ENCODE assay signal across 17 cellular contexts in genomic region chr2:178106053-178106452, GRCh38. TPM values are rescaled to one million over a fixed set of nuclear protein-coding genes. Genes with fewer than 3 reads are reported as not detected.
A peak's percentile ranks its signal among the peaks of the same experiment; 100 is the strongest.
DNase-seq lines count a peak whose midpoint lies in the region; ATAC-seq and TF ChIP-seq lines count a peak whose summit lies in the region.
"Had no signal": no experiment of that assay in that cellular context is flagged by ENCODE, and none has a peak within 500 bp of the region (broad histone marks: within the 10 kb centered on the region; RNA-seq: fewer than 3 reads in every experiment).

No MANE protein-coding gene starts in this region.

- POLR2A ChIA-PET in PC-9 (lab: Charles Lee; ENCODE audit: unreplicated experiment), result interaction anchor here (0.6 kb wide), 1 partner anchor 1126 kb away, joined by 3 read pairs; no protein-coding TSS in a partner anchor

- DNase-seq in SIG-M5 treated with dmso at 0.1 percent for 504 hours (lab: John Stamatoyannopoulos, UW; ENCODE audit: unreplicated experiment) (peak; percentile 11), SIG-M5 (lab: John Stamatoyannopoulos, UW) (no peak), PC-9 (peak in 1 of 2 experiments; percentile 59), prostate gland (ENCODE audit: low spot score) (peak; percentile 54), cortex of kidney (lab: John Stamatoyannopoulos, UW) (no peak)
- DNase-seq: Caco-2; CD4-positive, CD25-positive, alpha-beta regulatory T cell; CD8-positive, alpha-beta T cell; DMS153; DND-41; GOT3; HFFc6 had no signal

- CTCF ChIA-PET in PC-9 (lab: Charles Lee), result interaction anchor here (0.5 to 1.1 kb wide), 4 partner anchors 10 to 689 kb away, joined by 3 to 4 read pairs (median 3); no protein-coding TSS in a partner anchor

- no peaks in the 10 kb centered on the region for H3K9me2 ChIP-seq in PC-9 (ENCODE audit: insufficient read depth)

- no peak overlapping the region for H3K27ac ChIP-seq in PC-9
- peak overlapping the region; percentile 46 to 78 for H3K27ac ChIP-seq in prostate gland
- H3K27ac ChIP-seq: 22Rv1, BLaER1, C4-2B had no signal

- peak overlapping the region; percentile 17 for H3K4me2 ChIP-seq in PC-9
- H3K4me2 ChIP-seq: BLaER1 had no signal

- H3K9me3 ChIP-seq in PC-9 (ENCODE audit: insufficient read depth, low read depth), result no peaks in the 10 kb centered on the region
- no peaks in the 10 kb centered on the region for H3K9me3 ChIP-seq in prostate gland
- H3K9me3 ChIP-seq: BLaER1, Caco-2, HAP-1 had no signal

- H3K27me3 ChIP-seq in PC-9 (ENCODE audit: insufficient read depth, low read depth) (no peaks in the 10 kb centered on the region), prostate gland (replicated peaks; ENCODE audit: insufficient read depth) (no peaks in the 10 kb centered on the region)
- H3K27me3 ChIP-seq: BLaER1 had no signal

- TF ChIP-seq CTCF in PC-9 (conservative IDR thresholded peaks at IDR 0.05), result no peak
- TF ChIP-seq CTCF in prostate gland (IDR thresholded peaks at IDR 0.05), result no peak

- H2AFZ ChIP-seq in PC-9, result no peak overlapping the region

- H3F3A ChIP-seq in PC-9 (ENCODE audit: insufficient read depth, low read depth), result peaks cover 7% of the 10 kb centered on the region

- H3K79me2 ChIP-seq in PC-9 (ENCODE audit: low read depth), result no peaks in the 10 kb centered on the region

- no peak for TF ChIP-seq POLR2A in prostate gland (IDR thresholded peaks at IDR 0.05)

- peaks cover 12% of the 10 kb centered on the region for H3K4me1 ChIP-seq in PC-9 (replicated peaks; ENCODE audit: insufficient read depth)
- H3K4me1 ChIP-seq in prostate gland (replicated peaks), result no peaks in the 10 kb centered on the region
- H3K4me1 ChIP-seq: BLaER1, Caco-2, HAP-1 had no signal

- 32% methylated on average over 2 of the region's 2 CpGs for WGBS in prostate gland

- H4K20me1 ChIP-seq in PC-9 (ENCODE audit: insufficient read depth), result no peaks in the 10 kb centered on the region
- H4K20me1 ChIP-seq: BLaER1 had no signal

- ATAC-seq in GM18502 (IDR thresholded peaks at IDR 0.05; ENCODE audit: poor library complexity, unreplicated experiment), result no peak
- ATAC-seq: CD8-positive, alpha-beta T cell had no signal

- H3K4me3 ChIP-seq in PC-9 (no peak overlapping the region), prostate gland (no peak overlapping the region)
- H3K4me3 ChIP-seq: BLaER1, HAP-1 had no signal

- no TSS peak for BruUV-seq in PC-9 (replicated peaks; lab: Mats Ljungman, UMichigan)

- H3K36me3 ChIP-seq in PC-9 (ENCODE audit: low read depth) (no peaks in the 10 kb centered on the region), prostate gland (no peaks in the 10 kb centered on the region)
- H3K36me3 ChIP-seq: BLaER1, HAP-1 had no signal

- intact Hi-C loops in PC-9 (cut with micrococcal nuclease; ENCODE audit: unreplicated experiment) (no loop called here), prostate gland (cut with DNase I) (no loop called here)

RNA-seq across cellular contexts. Expression of gene RBM45, which starts 6.2 kb away (rescaled TPM):
- 8.7 and 12.6 TPM in 2 replicates for total RNA-seq in PC-9 (2021)
- 10 to 100 TPM in 1 of 2 donors, 1 to 10 TPM in 1; 9.7 to 19.0 TPM for total RNA-seq in prostate gland

RNA-seq across cellular contexts. Expression of gene PDE11A, which starts 33.5 kb away (rescaled TPM):
- total RNA-seq in PC-9 (2021), result 1.1 and 1.4 TPM in 2 replicates
- 10 to 100 TPM; 14.9 to 26.6 TPM for total RNA-seq in prostate gland
- total RNA-seq: CD4-positive, CD25-positive, alpha-beta regulatory T cell; CD8-positive, alpha-beta T cell had no signal

Comparison
In these comparisons a context has a peak if more than half of its experiments do, and no peak if none do; other contexts are left out.
1. DNase-seq: peak in SIG-M5 treated with dmso at 0.1 percent for 504 hours (single experiment) and prostate gland (single experiment); none in SIG-M5 (single experiment) and cortex of kidney (single experiment).